2 cellular contexts compared by ENCODE assay signal in genomic region chr19:1410789-1411188, GRCh38.
TF ChIP-seq lines count a peak whose summit lies in the region.

No MANE protein-coding gene starts in this region.

TF ChIP-seq in GM23338, 12 proteins besides CTCF, POLR2A, EP300 and RAD21 (continued from another document):
- TF ChIP-seq ZNF462 (CRISPR knock-in tag; IDR thresholded peaks at IDR 0.05) (no peak), NANOG (IDR thresholded peaks at IDR 0.05; ENCODE audit: borderline replicate concordance) (no peak), POLR2AphosphoS5 (IDR thresholded peaks at IDR 0.05; ENCODE audit: low read depth) (no peak), EZH2phosphoT487 (IDR thresholded peaks at IDR 0.05; ENCODE audit: unreplicated experiment) (no peak), CREB1 (CRISPR knock-in tag; IDR thresholded peaks at IDR 0.05; ENCODE audit: low read depth) (no peak), EZH2 (IDR thresholded peaks at IDR 0.05; ENCODE audit: low read depth, unreplicated experiment) (no peak), ZNF331 (CRISPR knock-in tag; IDR thresholded peaks at IDR 0.05; ENCODE audit: low read depth) (no peak)

TF ChIP-seq in WTC11, 78 proteins besides CTCF, POLR2A, EP300 and RAD21 (continued from another document):
- TF ChIP-seq ZNF512 (CRISPR knock-in tag; IDR thresholded peaks at IDR 0.05; ENCODE audit: borderline replicate concordance) (no peak), RORB (CRISPR knock-in tag; IDR thresholded peaks at IDR 0.05) (no peak), TEAD4 (CRISPR knock-in tag; IDR thresholded peaks at IDR 0.05) (no peak), ZNF138 (CRISPR knock-in tag; conservative IDR thresholded peaks at IDR 0.05) (no peak), STAT6 (CRISPR knock-in tag; conservative IDR thresholded peaks at IDR 0.05; ENCODE audit: low read depth) (no peak), MAX (CRISPR knock-in tag; IDR thresholded peaks at IDR 0.05) (no peak), KAT7 (CRISPR knock-in tag; IDR thresholded peaks at IDR 0.05; ENCODE audit: borderline replicate concordance) (no peak), EMX1 (CRISPR knock-in tag; IDR thresholded peaks at IDR 0.05) (no peak), ATF2 (CRISPR knock-in tag; IDR thresholded peaks at IDR 0.05; ENCODE audit: borderline replicate concordance, low read depth) (no peak)
